19 cellular contexts compared by ENCODE assay signal in the genomic region with DNA sequence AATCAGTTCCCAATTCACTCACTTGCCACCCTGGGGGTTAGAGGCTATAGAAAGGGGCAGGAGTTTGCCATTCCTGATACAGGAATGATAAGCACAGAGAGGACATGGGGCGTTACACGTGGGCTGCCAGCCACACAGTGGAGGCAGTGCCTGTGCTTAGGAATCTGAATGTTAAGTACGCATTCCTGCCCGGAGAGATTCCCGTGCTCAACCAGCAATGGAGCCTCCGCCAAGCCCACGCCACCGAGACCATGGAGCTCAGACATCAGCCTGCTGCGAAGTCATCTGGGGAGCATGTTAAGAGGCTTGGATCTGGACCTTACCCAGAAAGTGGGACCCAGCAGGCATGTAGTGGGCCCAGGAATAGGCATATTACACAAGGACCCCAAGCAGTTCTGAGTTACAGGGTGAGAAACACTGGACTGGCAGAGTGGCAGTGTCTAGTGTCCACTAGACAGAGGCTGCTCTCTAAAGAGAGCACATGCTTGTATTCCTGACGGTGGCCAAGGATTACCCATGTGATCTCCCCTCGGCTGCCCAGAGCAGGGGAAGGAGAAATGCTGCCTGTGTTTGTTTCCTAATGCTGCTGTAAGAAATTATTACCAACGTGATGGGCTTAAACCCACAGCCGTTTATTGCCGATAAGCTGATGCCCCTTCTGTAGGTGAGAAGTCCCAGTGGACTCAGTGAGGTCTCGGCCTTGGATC.
"Had no signal": no experiment of that assay in that cellular context is flagged by ENCODE, and none has a peak within 500 bp of the region (broad histone marks: within the 10 kb centered on the region; RNA-seq: fewer than 3 reads in every experiment).

No MANE protein-coding gene starts in this region.

- H3K36me3 ChIP-seq: adrenal gland, gastrocnemius medialis, ovary had no signal

- H3K4me3 Mint-ChIP-seq: activated B cell treated with CpG ODN at 0.5 μM for 24 hours; activated CD4-positive, alpha-beta memory T cell treated with anti-CD3 and anti-CD28 coated beads for 36 hours; activated T-helper 1 cell treated with anti-CD3 and anti-CD28 coated beads, Interleukin-12 subunit alpha, Interleukin-12 subunit beta, Interleukin-2, Interleukin-4 antibody, amounts not matched to agents 30 ng/mL and 10 ng/mL and 1 ng/mL, durations not matched to agents 14 hours and 24 hours and 36 hours; dendritic cell treated with granulocyte-macrophage colony-stimulating factor and Interleukin-4, amounts not matched to agents 40 ng/mL and 50 ng/mL, for 4 days; stimulated activated memory B cell treated with anti-CD40 and anti-IgM and Interleukin-4, amounts not matched to agents 10 μg/mL and 1 μg/mL and 100 μg/mL, for 72 hours had no signal

- H3K27ac Mint-ChIP-seq: activated B cell treated with CpG ODN at 0.5 μM for 24 hours; activated CD4-positive, alpha-beta memory T cell treated with anti-CD3 and anti-CD28 coated beads for 36 hours; activated naive CD4-positive, alpha-beta T cell treated with anti-CD3 and anti-CD28 coated beads, Interleukin-2, amount 50 U/mL, for 72 hours; activated T-helper 1 cell treated with anti-CD3 and anti-CD28 coated beads, Interleukin-12 subunit alpha, Interleukin-12 subunit beta, Interleukin-2, Interleukin-4 antibody, amounts not matched to agents 30 ng/mL and 10 ng/mL and 1 ng/mL, durations not matched to agents 14 hours and 24 hours and 36 hours; dendritic cell treated with granulocyte-macrophage colony-stimulating factor and Interleukin-4, amounts not matched to agents 40 ng/mL and 50 ng/mL, for 4 days; stimulated activated memory B cell treated with anti-CD40 and anti-IgM and Interleukin-4, amounts not matched to agents 10 μg/mL and 1 μg/mL and 100 μg/mL, for 72 hours had no signal

- DNase-seq: activated B cell treated with CpG ODN at 0.5 μM for 24 hours; activated CD4-positive, alpha-beta memory T cell treated with anti-CD3 and anti-CD28 coated beads for 36 hours; activated CD4-positive, alpha-beta T cell treated with anti-CD3 and anti-CD28 coated beads for 4 hours; activated gamma-delta T cell treated with Interleukin-2 at 50 U/mL for 16 hours; activated T-cell treated with anti-CD3 and anti-CD28 coated beads for 4 hours; adrenal gland; effector CD8-positive, alpha-beta T cell; gastrocnemius medialis; ovary; stimulated activated CD4-positive, alpha-beta T cell treated with anti-CD3 and anti-CD28 coated beads, Interleukin-4, amount 100 ng/mL, for 24 hours; T-helper 1 cell; T-helper 9 cell had no signal

- H3K9me3 Mint-ChIP-seq: activated B cell treated with CpG ODN at 0.5 μM for 24 hours; activated CD4-positive, alpha-beta memory T cell treated with anti-CD3 and anti-CD28 coated beads for 36 hours; activated naive CD4-positive, alpha-beta T cell treated with anti-CD3 and anti-CD28 coated beads, Interleukin-2, amount 50 U/mL, for 72 hours; activated T-helper 1 cell treated with anti-CD3 and anti-CD28 coated beads, Interleukin-12 subunit alpha, Interleukin-12 subunit beta, Interleukin-2, Interleukin-4 antibody, amounts not matched to agents 30 ng/mL and 10 ng/mL and 1 ng/mL, durations not matched to agents 14 hours and 24 hours and 36 hours; dendritic cell treated with granulocyte-macrophage colony-stimulating factor and Interleukin-4, amounts not matched to agents 40 ng/mL and 50 ng/mL, for 4 days; stimulated activated memory B cell treated with anti-CD40 and anti-IgM and Interleukin-4, amounts not matched to agents 10 μg/mL and 1 μg/mL and 100 μg/mL, for 72 hours had no signal

- H3K9me3 ChIP-seq: adrenal gland, gastrocnemius medialis, ovary had no signal

- ATAC-seq: activated naive CD4-positive, alpha-beta T cell treated with anti-CD3 and anti-CD28 coated beads, Interleukin-2, amount 50 U/mL, for 72 hours; esophagus mucosa; gastrocnemius medialis; sciatic nerve; stimulated activated memory B cell treated with anti-CD40 and anti-IgM and Interleukin-4, amounts not matched to agents 10 μg/mL and 1 μg/mL and 100 μg/mL, for 72 hours had no signal

- H3K4me3 ChIP-seq: adrenal gland, gastrocnemius medialis, lung, ovary had no signal

- H3K36me3 Mint-ChIP-seq: activated CD4-positive, alpha-beta memory T cell treated with anti-CD3 and anti-CD28 coated beads for 36 hours; activated naive CD4-positive, alpha-beta T cell treated with anti-CD3 and anti-CD28 coated beads, Interleukin-2, amount 50 U/mL, for 72 hours; stimulated activated memory B cell treated with anti-CD40 and anti-IgM and Interleukin-4, amounts not matched to agents 10 μg/mL and 1 μg/mL and 100 μg/mL, for 72 hours had no signal

- H3K27ac ChIP-seq: adrenal gland, gastrocnemius medialis, ovary had no signal

- H3K4me1 ChIP-seq: adrenal gland, gastrocnemius medialis had no signal

- H3K4me1 Mint-ChIP-seq: activated B cell treated with CpG ODN at 0.5 μM for 24 hours; stimulated activated memory B cell treated with anti-CD40 and anti-IgM and Interleukin-4, amounts not matched to agents 10 μg/mL and 1 μg/mL and 100 μg/mL, for 72 hours had no signal

- H3K27me3 ChIP-seq: adrenal gland, gastrocnemius medialis, ovary had no signal
